In the genomic region with DNA sequence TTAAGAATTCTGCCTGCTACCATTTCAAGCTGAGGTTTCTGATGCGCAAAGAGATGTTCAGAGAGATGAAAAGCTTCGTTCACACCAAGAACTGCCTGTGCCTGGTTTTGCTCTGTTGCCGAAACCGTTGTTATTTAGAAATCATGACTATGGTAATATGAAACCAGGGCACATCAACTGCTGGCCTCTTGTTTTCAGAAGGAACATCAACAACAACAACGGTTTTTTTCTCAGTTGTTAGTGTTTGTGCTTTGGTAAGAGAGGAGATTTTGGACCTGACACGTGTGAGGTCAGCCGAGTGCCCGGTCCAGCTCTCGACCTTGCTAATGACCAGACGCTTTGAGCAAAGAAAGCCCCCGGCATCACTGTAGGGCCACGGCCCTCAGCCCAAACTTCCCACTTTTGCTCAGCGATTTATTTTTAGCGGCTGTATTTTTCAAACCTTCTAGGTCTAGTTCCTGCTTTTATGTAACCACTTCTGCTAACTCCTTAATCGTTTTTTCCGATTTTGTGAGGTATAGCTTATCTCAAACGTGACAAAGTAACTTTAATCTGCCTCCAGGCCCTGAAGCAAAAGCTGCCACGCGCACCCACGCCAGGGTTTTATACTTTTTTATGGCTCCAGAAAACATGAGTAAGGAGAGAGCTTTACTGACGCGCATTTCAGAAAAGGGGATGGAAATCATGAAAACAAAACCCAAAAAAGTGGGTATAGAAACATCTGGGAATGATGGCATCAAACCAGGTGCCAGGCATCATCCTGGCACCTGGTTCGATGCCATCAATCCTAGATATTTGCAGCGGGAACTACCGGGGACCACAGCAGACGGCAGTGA, we compare ENCODE assay signal across 9 cellular contexts. TPM values are rescaled to one million over a fixed set of nuclear protein-coding genes. Genes with fewer than 3 reads are reported as not detected.
A peak's percentile ranks its signal among the peaks of the same experiment; 100 is the strongest.
DNase-seq lines count a peak whose midpoint lies in the region; ATAC-seq, FAIRE-seq and TF ChIP-seq lines count a peak whose summit lies in the region.
"Had no signal": no experiment of that assay in that cellular context is flagged by ENCODE, and none has a peak within 500 bp of the region (broad histone marks: within the 10 kb centered on the region; RNA-seq: fewer than 3 reads in every experiment).

No MANE protein-coding gene starts in this region.

- H3K9ac ChIP-seq in kidney (ENCODE audit: low read length in 2 of 2) = no peak overlapping the region

- CTCF ChIA-PET in GM10248 (lab: Yijun Ruan, JAX) = interaction anchor here (0.9 to 1.4 kb wide), 5 partner anchors 11 to 24 kb away, joined by 3 to 5 read pairs (median 3); no protein-coding TSS in a partner anchor

- FAIRE-seq in kidney (lab: Jason Lieb, UNC) (no peak), RCC 7860 (lab: Jason Lieb, UNC) (no peak)
- FAIRE-seq: pancreas had no signal

- no peak overlapping the region for H3K4me3 ChIP-seq in kidney (ENCODE audit: low read length in 2 of 2)
- H3K4me3 ChIP-seq: pancreas had no signal

- no peak for TF ChIP-seq CTCF in GM10248 (IDR thresholded peaks at IDR 0.05; ENCODE audit: control extremely low read depth, extremely low read depth, low read depth, missing control alignments)
- no peak for TF ChIP-seq CTCF in kidney (IDR thresholded peaks at IDR 0.05; ENCODE audit: borderline replicate concordance, extremely low read depth, insufficient read depth)

- no peaks in the 10 kb centered on the region for H3K9me3 ChIP-seq in kidney (ENCODE audit: control insufficient read depth in 1 of 2, low read length in 2 of 2)
- H3K9me3 ChIP-seq: pancreas had no signal

- POLR2A ChIA-PET in GM10248 (lab: Yijun Ruan, JAX) = interaction anchor here (0.8 kb wide), 1 partner anchor 42 kb away, joined by 3 read pairs; no protein-coding TSS in a partner anchor

- DNase-seq in GM10248 (ENCODE audit: extremely low spot score) = peak; percentile 73
- peak in 3 of 5 experiments; percentile 25 to 92 (median 69) for DNase-seq in T-helper 2 cell
- peak; percentile 57 for DNase-seq in kidney
- DNase-seq in RCC 7860 (ENCODE audit: low spot score) = no peak
- no peak for DNase-seq in NK-92 (lab: John Stamatoyannopoulos, UW; ENCODE audit: unreplicated experiment)

- peaks cover 28 to 35% of the 10 kb centered on the region in 2 donors for H3K4me1 ChIP-seq in kidney (ENCODE audit: control insufficient read depth in 1 of 2, insufficient read depth in 1 of 2, low read depth in 1 of 2, low read length in 2 of 2)

- H3K27ac ChIP-seq in kidney (ENCODE audit: low read depth in 2 of 2, low read length in 2 of 2) = peak overlapping the region; percentile 9 to 56
- H3K27ac ChIP-seq: pancreas had no signal

- ATAC-seq in HG02678 (IDR thresholded peaks at IDR 0.05; ENCODE audit: unreplicated experiment) (peak; percentile 40), HG02840 (IDR thresholded peaks at IDR 0.05; ENCODE audit: low FRiP score, unreplicated experiment) (no peak), HG03175 (IDR thresholded peaks at IDR 0.05; ENCODE audit: unreplicated experiment) (no peak)
- ATAC-seq: pancreas had no signal

- intact Hi-C loops in kidney (cut with DNase I) = no loop called here

- peaks cover 0 to 3% of the 10 kb centered on the region in 2 donors for H3K36me3 ChIP-seq in kidney (ENCODE audit: control insufficient read depth in 1 of 2, insufficient read depth in 2 of 2, low read length in 2 of 2)
- H3K36me3 ChIP-seq: pancreas had no signal

RNA-seq across cellular contexts. Expression of gene KLF2, which starts 42.0 kb away (rescaled TPM):
- 131 TPM for total RNA-seq in kidney
- polyA plus RNA-seq in kidney (ENCODE audit: insufficient read depth, low read depth, low replicate concordance) = 114 TPM

Comparison
In these comparisons a context has a peak if more than half of its experiments do, and no peak if none do; other contexts are left out.
1. DNase-seq: peak in GM10248 (single experiment), T-helper 2 cell (3 of 5) and kidney (single experiment); none in RCC 7860 (single experiment) and NK-92 (single experiment).